In the genomic region with DNA sequence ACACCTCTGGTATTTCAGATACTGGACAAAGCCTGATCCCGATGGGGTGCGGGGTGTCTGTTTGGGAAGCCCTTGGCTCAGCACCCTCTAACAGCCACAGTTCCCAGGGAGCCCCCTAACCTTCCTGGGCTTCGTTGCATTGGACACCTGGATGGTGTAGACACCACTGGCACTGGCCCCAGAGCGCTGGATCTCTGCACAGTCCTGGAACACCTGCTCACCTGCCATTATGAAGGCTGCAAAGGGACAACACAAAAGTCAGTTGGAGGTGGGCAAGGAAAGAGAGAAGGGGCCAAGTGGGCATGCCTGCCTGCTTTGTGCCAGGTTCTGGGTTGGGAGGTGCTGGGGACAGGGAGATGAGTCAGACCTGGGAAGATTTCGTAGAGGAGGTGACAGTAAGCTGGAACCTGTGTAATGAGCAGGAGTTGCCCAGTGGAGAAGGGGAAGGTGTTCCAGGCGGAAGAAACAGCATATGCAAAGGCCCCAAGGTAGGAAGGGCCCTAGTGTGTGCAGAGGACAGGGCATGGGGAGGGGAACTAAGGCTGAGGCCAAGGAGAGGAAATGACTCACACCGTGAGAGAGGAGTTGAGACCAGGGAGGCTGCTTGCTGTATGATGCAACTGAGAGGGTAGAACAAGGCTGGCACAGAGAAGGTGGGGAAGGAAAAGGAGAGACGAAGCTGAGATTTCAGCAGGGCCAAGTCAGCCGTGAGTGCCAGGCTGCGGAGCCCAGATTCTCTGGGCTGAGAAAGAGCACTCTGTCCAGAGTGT, we compare ENCODE assay signal across 9 cellular contexts.
DNase-seq lines count a peak whose midpoint lies in the region; FAIRE-seq and TF ChIP-seq lines count a peak whose summit lies in the region.
"Had no signal": no experiment of that assay in that cellular context is flagged by ENCODE, and none has a peak within 500 bp of the region (broad histone marks: within the 10 kb centered on the region; RNA-seq: fewer than 3 reads in every experiment).

No MANE protein-coding gene starts in this region.

- TF ChIP-seq CTCF in GM10266 (IDR thresholded peaks at IDR 0.05; ENCODE audit: control insufficient read depth, insufficient read depth, low read depth, missing control alignments), result no peak

- no peak for FAIRE-seq in RCC 7860 (lab: Jason Lieb, UNC)

- DNase-seq in DMS53 (lab: John Stamatoyannopoulos, UW) (peak; percentile 30), DMS53 treated with DMSO at 0.1 percent for 48 hours (lab: John Stamatoyannopoulos, UW; ENCODE audit: unreplicated experiment) (no peak), RCC 7860 (ENCODE audit: low spot score) (peak; percentile 53), astrocyte of the hippocampus (ENCODE audit: low read depth, low spot score) (peak; percentile 7), NCI-H187 (lab: John Stamatoyannopoulos, UW) (no peak), GM10266 (ENCODE audit: extremely low spot score) (no peak), NCI-H345 treated with DMSO at 0.1 percent for 48 hours (lab: John Stamatoyannopoulos, UW; ENCODE audit: unreplicated experiment) (no peak)
- DNase-seq in stimulated activated CD4-positive, alpha-beta T cell treated with anti-CD3 and anti-CD28 coated beads, Interleukin-2, amount 100 ng/mL, for 48 hours, result peak; percentile 5 to 9
- DNase-seq: NCI-H1436 had no signal

Comparison
In these comparisons a context has a peak if more than half of its experiments do, and no peak if none do; other contexts are left out.
1. DNase-seq: peak in DMS53 (single experiment), RCC 7860 (single experiment), astrocyte of the hippocampus (single experiment) and stimulated activated CD4-positive, alpha-beta T cell treated with anti-CD3 and anti-CD28 coated beads, Interleukin-2, amount 100 ng/mL, for 48 hours (2 of 2); none in DMS53 treated with DMSO at 0.1 percent for 48 hours (single experiment), NCI-H187 (0 of 2), GM10266 (single experiment) and NCI-H345 treated with DMSO at 0.1 percent for 48 hours (single experiment).